In genomic region chr3:67463656-67464055, GRCh38 we compare ENCODE assay signal across 34 cellular contexts.
"Had no signal": no experiment of that assay in that cellular context is flagged by ENCODE, and none has a peak within 500 bp of the region (broad histone marks: within the 10 kb centered on the region; RNA-seq: fewer than 3 reads in every experiment).

No MANE protein-coding gene starts in this region.

- H3K27me3 Mint-ChIP-seq: naive thymus-derived CD4-positive, alpha-beta T cell; natural killer cell treated with Interleukin-12 subunit alpha and Interleukin-12 subunit beta and Interleukin-15 and Interleukin-18, amount 100 ng/mL, for 72 hours; progenitor cell of endocrine pancreas; stimulated activated memory B cell treated with anti-CD40 and anti-IgM and Interleukin-4, amounts not matched to agents 10 μg/mL and 1 μg/mL and 100 μg/mL, for 72 hours; stimulated activated naive CD8-positive, alpha-beta T cell treated with anti-CD3 and anti-CD28 coated beads, Interleukin-15, amount 100 ng/mL, for 72 hours; type B pancreatic cell had no signal

- H3K27me3 ChIP-seq: neutrophil, ovary, right lobe of liver, sigmoid colon, spleen, suprapubic skin, testis, tibial artery, transverse colon, upper lobe of right lung, uterus had no signal

- H3K36me3 ChIP-seq: neutrophil, ovary, right lobe of liver, sigmoid colon, tibial artery, transverse colon, upper lobe of right lung, uterus had no signal

- H3K4me3 ChIP-seq: ovary, psoas muscle, right lobe of liver, sigmoid colon, skin epidermis, smooth muscle cell, spleen, suprapubic skin, testis, tibial artery, transverse colon, upper lobe of right lung, uterus had no signal

- H3K79me2 ChIP-seq: parathyroid adenoma had no signal

- H3K4me2 ChIP-seq: smooth muscle cell had no signal

- ATAC-seq: naive thymus-derived CD4-positive, alpha-beta T cell; natural killer cell treated with Interleukin-12 subunit alpha and Interleukin-12 subunit beta and Interleukin-15 and Interleukin-18, amount 100 ng/mL, for 72 hours; psoas muscle; right cardiac atrium; right lobe of liver; stimulated activated memory B cell treated with anti-CD40 and anti-IgM and Interleukin-4, amounts not matched to agents 10 μg/mL and 1 μg/mL and 100 μg/mL, for 72 hours; stimulated activated naive CD8-positive, alpha-beta T cell treated with anti-CD3 and anti-CD28 coated beads, Interleukin-15, amount 100 ng/mL, for 72 hours; stimulated activated naive CD8-positive, alpha-beta T cell treated with anti-CD3 and anti-CD28 coated beads, Interleukin-15, Interleukin-2, amounts not matched to agents 100 U/mL and 50 U/mL, for 24 hours; upper lobe of right lung had no signal

- H3K27ac Mint-ChIP-seq: natural killer cell treated with Interleukin-12 subunit alpha and Interleukin-12 subunit beta and Interleukin-15 and Interleukin-18, amount 100 ng/mL, for 72 hours; nephron progenitor cell; progenitor cell of endocrine pancreas; stimulated activated memory B cell treated with anti-CD40 and anti-IgM and Interleukin-4, amounts not matched to agents 10 μg/mL and 1 μg/mL and 100 μg/mL, for 72 hours; stimulated activated naive CD8-positive, alpha-beta T cell treated with anti-CD3 and anti-CD28 coated beads, Interleukin-15, amount 100 ng/mL, for 72 hours; type B pancreatic cell had no signal

- H2AFZ ChIP-seq: parathyroid adenoma had no signal

- H3K4me3 Mint-ChIP-seq: naive thymus-derived CD4-positive, alpha-beta T cell; natural killer cell treated with Interleukin-12 subunit alpha and Interleukin-12 subunit beta and Interleukin-15 and Interleukin-18, amount 100 ng/mL, for 72 hours; nephron progenitor cell; neural crest cell; stimulated activated memory B cell treated with anti-CD40 and anti-IgM and Interleukin-4, amounts not matched to agents 10 μg/mL and 1 μg/mL and 100 μg/mL, for 72 hours; stimulated activated naive CD8-positive, alpha-beta T cell treated with anti-CD3 and anti-CD28 coated beads, Interleukin-15, amount 100 ng/mL, for 72 hours; type B pancreatic cell had no signal

- H3K4me1 ChIP-seq: parathyroid adenoma, psoas muscle, right lobe of liver, sigmoid colon, spleen, suprapubic skin, testis, tibial artery, transverse colon, upper lobe of right lung, uterus had no signal

- DNase-seq: naive thymus-derived CD4-positive, alpha-beta T cell; nephron progenitor cell; nucleus accumbens; ovary; posterior cingulate gyrus; psoas muscle; right cardiac atrium; right lobe of liver; sigmoid colon; spleen; stimulated activated CD4-positive, alpha-beta T cell treated with anti-CD3 and anti-CD28 coated beads, Interleukin-12 subunit alpha, Interleukin-12 subunit beta, amount 100 ng/mL, for 4 hours; stimulated activated CD4-positive, alpha-beta T cell treated with anti-CD3 and anti-CD28 coated beads, Interleukin-1b, Interleukin-23, amount 100 ng/mL, for 48 hours; stimulated activated CD4-positive, alpha-beta T cell treated with anti-CD3 and anti-CD28 coated beads, Interleukin-4, amount 100 ng/mL, for 1 hour; stimulated activated CD4-positive, alpha-beta T cell treated with anti-CD3 and anti-CD28 coated beads, Interleukin-4, amount 100 ng/mL, for 4 hours; stimulated activated CD8-positive, alpha-beta memory T cell treated with anti-CD3 and anti-CD28 coated beads, Interleukin-4, amount 100 ng/mL, for 48 hours; stimulated activated naive CD4-positive, alpha-beta T cell; stimulated activated naive CD8-positive, alpha-beta T cell treated with anti-CD3 and anti-CD28 coated beads, Interleukin-15, amount 100 ng/mL, for 72 hours; stimulated activated naive CD8-positive, alpha-beta T cell treated with anti-CD3 and anti-CD28 coated beads, Interleukin-15, Interleukin-2, amounts not matched to agents 100 U/mL and 50 U/mL, for 24 hours; substantia nigra; testis; tibial artery; transverse colon; upper lobe of right lung; uterus had no signal

- H3K9me3 Mint-ChIP-seq: natural killer cell treated with Interleukin-12 subunit alpha and Interleukin-12 subunit beta and Interleukin-15 and Interleukin-18, amount 100 ng/mL, for 72 hours; nephron progenitor cell; neural crest cell; stimulated activated memory B cell treated with anti-CD40 and anti-IgM and Interleukin-4, amounts not matched to agents 10 μg/mL and 1 μg/mL and 100 μg/mL, for 72 hours; stimulated activated naive CD8-positive, alpha-beta T cell treated with anti-CD3 and anti-CD28 coated beads, Interleukin-15, amount 100 ng/mL, for 72 hours; type B pancreatic cell had no signal

- H3K9ac ChIP-seq: parathyroid adenoma had no signal

- H3K27ac ChIP-seq: neutrophil, ovary, parathyroid adenoma, psoas muscle, right lobe of liver, sigmoid colon, skin epidermis, spleen, suprapubic skin, testis, tibial artery, transverse colon, upper lobe of right lung, uterus had no signal

- H3K4me1 Mint-ChIP-seq: stimulated activated memory B cell treated with anti-CD40 and anti-IgM and Interleukin-4, amounts not matched to agents 10 μg/mL and 1 μg/mL and 100 μg/mL, for 72 hours had no signal

- H3K9me3 ChIP-seq: neutrophil, ovary, psoas muscle, right lobe of liver, sigmoid colon, spleen, suprapubic skin, testis, tibial artery, transverse colon, upper lobe of right lung, uterus had no signal
